In genomic region chr12:68240975-68241374, GRCh38 we compare ENCODE assay signal across 10 cellular contexts. TPM values are rescaled to one million over a fixed set of nuclear protein-coding genes. Genes with fewer than 3 reads are reported as not detected.
DNase-seq lines count a peak whose midpoint lies in the region; ATAC-seq, FAIRE-seq and TF ChIP-seq lines count a peak whose summit lies in the region.
"Had no signal": no experiment of that assay in that cellular context is flagged by ENCODE, and none has a peak within 500 bp of the region (broad histone marks: within the 10 kb centered on the region; RNA-seq: fewer than 3 reads in every experiment).

No MANE protein-coding gene starts in this region.

- no peak for FAIRE-seq in HepG2 (lab: Jason Lieb, UNC)
- FAIRE-seq: bronchial epithelial cell had no signal

- no peak for TF ChIP-seq POLR2A in right lobe of liver (IDR thresholded peaks at IDR 0.05)
- TF ChIP-seq POLR2A in HepG2 (IDR thresholded peaks at IDR 0.05; ENCODE audit: insufficient read depth in 1 of 2, low read depth in 2 of 2, low read length in 2 of 2) = no peak

- in situ Hi-C loops in HepG2 (cut with HindIII; ENCODE audit: extremely low pct_ligation_motif_present, low pct_unique_long_range_greater_than_20kb) = no loop called here

- ATAC-seq in right lobe of liver = peak; percentile 69 to 88 (median 82)
- no peak for ATAC-seq in HepG2
- peak; percentile 98 for ATAC-seq in HG03432 (IDR thresholded peaks at IDR 0.05; ENCODE audit: unreplicated experiment)

- H4K20me1 ChIP-seq in HepG2 (ENCODE audit: insufficient read depth, low read length) = no peaks in the 10 kb centered on the region

- H3K27ac ChIP-seq in right lobe of liver (no peak overlapping the region), HepG2 (ENCODE audit: extremely low read length, insufficient read depth, low read length) (no peak overlapping the region)
- H3K27ac ChIP-seq: C4-2B had no signal

- peaks cover 10% of the 10 kb centered on the region for H3K36me3 Mint-ChIP-seq in activated CD4-positive, alpha-beta T cell treated with anti-CD3 and anti-CD28 coated beads, Interleukin-2, amount 10 ng/mL, durations not matched to agents 24 days and 14 days (ENCODE audit: low read depth)

- CTCF ChIA-PET in HepG2 (lab: Yijun Ruan, JAX; ENCODE audit: low intra/inter-chr PET ratio, low total read pairs) = no interaction called here

- 20% methylated on average over 1 of the region's 1 CpG for WGBS in right lobe of liver (ENCODE audit: insufficient coverage, low coverage, low lambda C conversion rate, missing lambda C conversion rate)
- 69% methylated on average over 1 of the region's 1 CpG for WGBS in HepG2 (ENCODE audit: low lambda C conversion rate)

- peak overlapping the region; percentile 88 for H3K27ac Mint-ChIP-seq in activated CD4-positive, alpha-beta T cell treated with anti-CD3 and anti-CD28 coated beads, Interleukin-2, amount 10 ng/mL, durations not matched to agents 24 days and 14 days

- H2AFZ ChIP-seq in HepG2 (ENCODE audit: low read length) = no peak overlapping the region

- intact Hi-C loops in right lobe of liver (cut with DNase I) = no loop called here
- intact Hi-C loops in HepG2 (cut with micrococcal nuclease; ENCODE audit: unreplicated experiment) = no loop called here
- intact Hi-C loops in activated CD4-positive, alpha-beta T cell treated with anti-CD3 and anti-CD28 coated beads, Interleukin-2, amount 10 ng/mL, durations not matched to agents 24 days and 14 days (cut with micrococcal nuclease) = loop anchor here (1.0 to 2.0 kb wide), 4 partner anchors 18 to 49 kb away; no protein-coding TSS in a partner anchor

- DNase-seq in right lobe of liver (peak in 1 of 3 donors; percentile 24), HepG2 (ENCODE audit: low spot score) (no peak), fibroblast of gingiva (ENCODE audit: low read depth) (peak; percentile 34), DMS53 (lab: John Stamatoyannopoulos, UW) (no peak), hippocampal formation (lab: John Stamatoyannopoulos, UW) (no peak)
- peak; percentile 89 for DNase-seq in activated CD4-positive, alpha-beta T cell treated with anti-CD3 and anti-CD28 coated beads, Interleukin-2, amount 10 ng/mL, durations not matched to agents 24 days and 14 days
- peak; percentile 66 for DNase-seq in stimulated activated CD4-positive, alpha-beta T cell treated with anti-CD3 and anti-CD28 coated beads, Interleukin-4, amount 100 ng/mL, for 24 hours

- no peak for TF ChIP-seq RAD21 in HepG2 (CRISPR knock-in tag; IDR thresholded peaks at IDR 0.05)

- H3K4me1 ChIP-seq in right lobe of liver (no peaks in the 10 kb centered on the region), HepG2 (ENCODE audit: insufficient read depth, low read length) (peaks cover 9% of the 10 kb centered on the region)

- TF ChIP-seq EP300 in HepG2 (IDR thresholded peaks at IDR 0.05; ENCODE audit: low read depth in 2 of 2, low read length in 2 of 2) (no peak), HepG2 (CRISPR knock-in tag; IDR thresholded peaks at IDR 0.05; ENCODE audit: borderline replicate concordance) (no peak)

- no peak overlapping the region for H3K4me2 ChIP-seq in HepG2 (ENCODE audit: low read depth, low read length)

- no peaks in the 10 kb centered on the region for H3K79me2 ChIP-seq in HepG2 (ENCODE audit: insufficient read depth, low read length)

- POLR2A ChIA-PET in HepG2 (lab: Yijun Ruan, JAX) = no interaction called here

- no peaks in the 10 kb centered on the region for H3K36me3 ChIP-seq in right lobe of liver
- no peaks in the 10 kb centered on the region for H3K36me3 ChIP-seq in HepG2 (replicated peaks in 1 of 2; ENCODE audit: control insufficient read depth in 1 of 2, insufficient read depth in 2 of 2, low read length in 2 of 2)

- H3K4me3 ChIP-seq in right lobe of liver (no peak overlapping the region), HepG2 (replicated peaks in 1 of 3; ENCODE audit: insufficient read depth in 1 of 3, low read depth in 2 of 3, low read length in 3 of 3) (no peak overlapping the region)

- BruUV-seq in HepG2 (replicated peaks; lab: Mats Ljungman, UMichigan) = no TSS peak

- H3K9me3 ChIP-seq in right lobe of liver (no peaks in the 10 kb centered on the region), HepG2 (ENCODE audit: low read length) (no peaks in the 10 kb centered on the region)

- peaks cover 52% of the 10 kb centered on the region for H3K4me1 Mint-ChIP-seq in activated CD4-positive, alpha-beta T cell treated with anti-CD3 and anti-CD28 coated beads, Interleukin-2, amount 10 ng/mL, durations not matched to agents 24 days and 14 days

- peak overlapping the region; percentile 70 for H3K4me3 Mint-ChIP-seq in activated CD4-positive, alpha-beta T cell treated with anti-CD3 and anti-CD28 coated beads, Interleukin-2, amount 10 ng/mL, durations not matched to agents 24 days and 14 days

- TF ChIP-seq CTCF in right lobe of liver (IDR thresholded peaks at IDR 0.05) (no peak), HepG2 (CRISPR knock-in tag; IDR thresholded peaks at IDR 0.05) (no peak)

- H3K27me3 ChIP-seq in right lobe of liver (no peaks in the 10 kb centered on the region), HepG2 (ENCODE audit: control insufficient read depth in 1 of 2, insufficient read depth in 2 of 2, low read length in 2 of 2) (no peaks in the 10 kb centered on the region; a peak in 2 of 5 replicates)

- no peak overlapping the region for H3K9ac ChIP-seq in HepG2 (ENCODE audit: insufficient read depth, low read depth, low read length)

- H3K27me3 Mint-ChIP-seq in activated CD4-positive, alpha-beta T cell treated with anti-CD3 and anti-CD28 coated beads, Interleukin-2, amount 10 ng/mL, durations not matched to agents 24 days and 14 days = peaks cover 3% of the 10 kb centered on the region

- H3K9me3 Mint-ChIP-seq in activated CD4-positive, alpha-beta T cell treated with anti-CD3 and anti-CD28 coated beads, Interleukin-2, amount 10 ng/mL, durations not matched to agents 24 days and 14 days = peaks cover 5% of the 10 kb centered on the region

RNA-seq across cellular contexts. Expression of gene IL22, which starts 12.4 kb away (rescaled TPM):
- not detected for total RNA-seq in right lobe of liver
- total RNA-seq in HepG2 (2016; rRNA removed; fragmentation: Illumina TruSeq; extraction: Trizol) = not detected in 2 replicates
- not detected in 2 replicates for total RNA-seq in HepG2 (2016; cell fraction: cytosol; rRNA removed; fragmentation: Illumina TruSeq; extraction: Trizol; ENCODE audit: low read depth)
- not detected in 2 replicates for total RNA-seq in HepG2 (2016; cell fraction: insoluble cytoplasmic fraction; rRNA removed; fragmentation: Illumina TruSeq; extraction: Trizol)
- total RNA-seq in HepG2 (2016; cell fraction: membrane; rRNA removed; fragmentation: Illumina TruSeq; extraction: Trizol) = not detected in 2 replicates
- total RNA-seq in HepG2 (2016; cell fraction: nucleus; rRNA removed; fragmentation: Illumina TruSeq; extraction: Trizol) = not detected in 2 replicates
- polyA plus RNA-seq in HepG2 (2011; rRNA removed) = not detected in 2 replicates
- not detected in 2 replicates for polyA plus RNA-seq in HepG2 (2011; cell fraction: cytosol; rRNA removed)
- polyA plus RNA-seq in HepG2 (2011; cell fraction: nucleus; rRNA removed) = not detected in 2 replicates
- polyA plus RNA-seq in HepG2 (2012) = not detected in 2 replicates
- polyA plus RNA-seq in HepG2 (2016; cell fraction: cytosol; fragmentation: Illumina TruSeq; extraction: Trizol; ENCODE audit: low read depth) = not detected in 2 replicates
- polyA plus RNA-seq in HepG2 (2016; cell fraction: insoluble cytoplasmic fraction; fragmentation: Illumina TruSeq; extraction: Trizol; ENCODE audit: low read depth) = not detected in 2 replicates
- polyA plus RNA-seq in HepG2 (2016; cell fraction: membrane; fragmentation: Illumina TruSeq; extraction: Trizol; ENCODE audit: low read depth) = not detected in 2 replicates
- polyA plus RNA-seq in HepG2 (2016; cell fraction: nucleus; fragmentation: Illumina TruSeq; extraction: Trizol; ENCODE audit: insufficient read depth, low read depth) = not detected in 2 replicates
- polyA minus RNA-seq in HepG2 (2011; rRNA and poly(A)+ RNA removed; ENCODE audit: low replicate concordance) = not detected in 2 replicates
- polyA minus RNA-seq in HepG2 (2011; cell fraction: cytosol; rRNA and poly(A)+ RNA removed) = not detected in 2 replicates
- polyA minus RNA-seq in HepG2 (2011; cell fraction: nucleus; rRNA and poly(A)+ RNA removed) = not detected in 2 replicates
- 2.4 and 3.1 TPM in 2 replicates for total RNA-seq in activated CD4-positive, alpha-beta T cell treated with anti-CD3 and anti-CD28 coated beads, Interleukin-2, amount 10 ng/mL, durations not matched to agents 24 days and 14 days
- total RNA-seq: bronchial epithelial cell had no signal

RNA-seq across cellular contexts. Expression of gene IL26, which starts 15.4 kb away (rescaled TPM):
- not detected for total RNA-seq in right lobe of liver
- total RNA-seq in HepG2 (2016; rRNA removed; fragmentation: Illumina TruSeq; extraction: Trizol) = not detected in 2 replicates
- not detected in 2 replicates for total RNA-seq in HepG2 (2016; cell fraction: cytosol; rRNA removed; fragmentation: Illumina TruSeq; extraction: Trizol; ENCODE audit: low read depth)
- not detected in 2 replicates for total RNA-seq in HepG2 (2016; cell fraction: insoluble cytoplasmic fraction; rRNA removed; fragmentation: Illumina TruSeq; extraction: Trizol)
- total RNA-seq in HepG2 (2016; cell fraction: membrane; rRNA removed; fragmentation: Illumina TruSeq; extraction: Trizol) = not detected in 2 replicates
- total RNA-seq in HepG2 (2016; cell fraction: nucleus; rRNA removed; fragmentation: Illumina TruSeq; extraction: Trizol) = not detected in 2 replicates
- not detected in 2 replicates for polyA plus RNA-seq in HepG2 (2011; rRNA removed)
- polyA plus RNA-seq in HepG2 (2011; cell fraction: cytosol; rRNA removed) = not detected in 2 replicates
- polyA plus RNA-seq in HepG2 (2011; cell fraction: nucleus; rRNA removed) = not detected in 2 replicates
- polyA plus RNA-seq in HepG2 (2012) = not detected in 2 replicates
- polyA plus RNA-seq in HepG2 (2016; cell fraction: cytosol; fragmentation: Illumina TruSeq; extraction: Trizol; ENCODE audit: low read depth) = not detected in 2 replicates
- not detected in 2 replicates for polyA plus RNA-seq in HepG2 (2016; cell fraction: insoluble cytoplasmic fraction; fragmentation: Illumina TruSeq; extraction: Trizol; ENCODE audit: low read depth)
- polyA plus RNA-seq in HepG2 (2016; cell fraction: membrane; fragmentation: Illumina TruSeq; extraction: Trizol; ENCODE audit: low read depth) = not detected in 2 replicates
- not detected in 2 replicates for polyA plus RNA-seq in HepG2 (2016; cell fraction: nucleus; fragmentation: Illumina TruSeq; extraction: Trizol; ENCODE audit: insufficient read depth, low read depth)
- not detected in 2 replicates for polyA minus RNA-seq in HepG2 (2011; rRNA and poly(A)+ RNA removed; ENCODE audit: low replicate concordance)
- not detected in 2 replicates for polyA minus RNA-seq in HepG2 (2011; cell fraction: cytosol; rRNA and poly(A)+ RNA removed)
- polyA minus RNA-seq in HepG2 (2011; cell fraction: nucleus; rRNA and poly(A)+ RNA removed) = not detected in 2 replicates
- total RNA-seq in activated CD4-positive, alpha-beta T cell treated with anti-CD3 and anti-CD28 coated beads, Interleukin-2, amount 10 ng/mL, durations not matched to agents 24 days and 14 days = 6.9 and 7.7 TPM in 2 replicates
- total RNA-seq: bronchial epithelial cell had no signal

Comparison
In these comparisons a context has a peak if more than half of its experiments do, and no peak if none do; other contexts are left out.
1. DNase-seq: peak in activated CD4-positive, alpha-beta T cell treated with anti-CD3 and anti-CD28 coated beads, Interleukin-2, amount 10 ng/mL, durations not matched to agents 24 days and 14 days (single experiment), fibroblast of gingiva (single experiment) and stimulated activated CD4-positive, alpha-beta T cell treated with anti-CD3 and anti-CD28 coated beads, Interleukin-4, amount 100 ng/mL, for 24 hours (single experiment); none in HepG2 (single experiment), DMS53 (single experiment) and hippocampal formation (0 of 2).